Comparison of ENCODE assay signal across 1 cellular context in the genomic region with DNA sequence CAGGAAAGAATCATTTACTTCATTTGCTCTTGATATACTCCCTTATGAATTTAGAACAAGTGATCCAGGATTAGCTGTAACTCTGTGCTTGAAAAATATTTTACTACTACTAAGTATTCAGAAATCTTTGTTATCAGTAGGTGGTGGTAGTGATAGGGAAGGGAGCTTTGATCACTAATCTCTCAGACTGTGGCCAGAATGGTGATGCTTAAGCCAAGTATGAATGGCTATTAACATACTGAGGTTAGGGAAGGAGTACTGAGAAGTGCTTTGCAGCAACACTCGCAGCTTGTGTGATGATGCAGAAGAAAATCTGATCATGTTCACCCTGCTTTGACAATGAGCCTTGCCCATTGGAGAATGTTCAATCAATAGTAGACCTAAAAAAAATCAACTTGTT.
A peak's percentile ranks its signal among the peaks of the same experiment; 100 is the strongest.
TF ChIP-seq lines count a peak whose summit lies in the region.

No MANE protein-coding gene starts in this region.

TF ChIP-seq in K562, 482 proteins besides CTCF, POLR2A, EP300 and RAD21:
- TF ChIP-seq SREBF1 (IDR thresholded peaks at IDR 0.05; ENCODE audit: borderline replicate concordance, low read depth, low read length): no peak
- no peak for TF ChIP-seq ZNF24 (IDR thresholded peaks at IDR 0.05)
- TF ChIP-seq ZNF551 (CRISPR knock-in tag; IDR thresholded peaks at IDR 0.05): 0 out of 2 replicates have a peak, but pooled peaks have one; percentile 24
TF ChIP-seq in K562: peak in this region for 1.
